ENCODE assay signal across 5 cellular contexts in genomic region chr3:150030841-150031240, GRCh38.
"Had no signal": no experiment of that assay in that cellular context is flagged by ENCODE, and none has a peak within 500 bp of the region (broad histone marks: within the 10 kb centered on the region; RNA-seq: fewer than 3 reads in every experiment).

No MANE protein-coding gene starts in this region.

- H3K4me3 ChIP-seq: GM23338 had no signal

- DNase-seq: H9, HFFc6, KBM-7 had no signal

- H3K4me2 ChIP-seq: GM23338 had no signal

- ATAC-seq: GM23338, HCT116 had no signal

- H2AFZ ChIP-seq: GM23338 had no signal
